Comparison of ENCODE assay signal across 22 cellular contexts in genomic region chr3:150479370-150479769, GRCh38.
A peak's percentile ranks its signal among the peaks of the same experiment; 100 is the strongest.
DNase-seq lines count a peak whose midpoint lies in the region; ATAC-seq and TF ChIP-seq lines count a peak whose summit lies in the region.
"Had no signal": no experiment of that assay in that cellular context is flagged by ENCODE, and none has a peak within 500 bp of the region (broad histone marks: within the 10 kb centered on the region; RNA-seq: fewer than 3 reads in every experiment).

No MANE protein-coding gene starts in this region.

- DNase-seq in right lobe of liver (no peak), left colon (no peak), NCI-H748 (lab: John Stamatoyannopoulos, UW; ENCODE audit: unreplicated experiment) (no peak)
- DNase-seq: BE2C; C1 segment of cervical spinal cord; CD4-positive, alpha-beta memory T cell; CD4-positive, CD25-positive, alpha-beta regulatory T cell; CD8-positive, alpha-beta memory T cell; COR-L47; DMS 273 treated with DMSO at 0.1 percent for 48 hours; DMS153; DMS53; DMS79; DND-41; EL; GDM1 had no signal

- H3K4me1 ChIP-seq in liver (ENCODE audit: control insufficient read depth in 4 of 4, insufficient read depth in 4 of 4, low read length in 3 of 4) (no peaks in the 10 kb centered on the region), right lobe of liver (no peaks in the 10 kb centered on the region)
- H3K4me1 ChIP-seq: A549, BE2C, BLaER1 had no signal

- TF ChIP-seq CTCF in liver (IDR thresholded peaks at IDR 0.05; ENCODE audit: low read depth, low read length, missing input control): no peak
- no peak for TF ChIP-seq CTCF in right lobe of liver (IDR thresholded peaks at IDR 0.05)

- no peak overlapping the region for H3K4me3 ChIP-seq in liver (ENCODE audit: low read depth in 1 of 3, low read length in 3 of 3)
- no peak overlapping the region for H3K4me3 ChIP-seq in right lobe of liver
- H3K4me3 ChIP-seq: A549, BLaER1, GM12878 had no signal

- intact Hi-C loops in right lobe of liver (cut with DNase I): no loop called here
- intact Hi-C loops in left colon (cut with DNase I, micrococcal nuclease): no loop called here

- no peak for ATAC-seq in right lobe of liver
- peak; percentile 54 for ATAC-seq in left colon
- no peak for ATAC-seq in HG03139 (IDR thresholded peaks at IDR 0.05; ENCODE audit: unreplicated experiment)
- ATAC-seq: A549, GM12878 had no signal

- H3K9me3 ChIP-seq in liver (ENCODE audit: control insufficient read depth in 4 of 4, low read length in 3 of 4) (no peaks in the 10 kb centered on the region), right lobe of liver (no peaks in the 10 kb centered on the region)
- H3K9me3 ChIP-seq: BE2C had no signal

- H3K9ac ChIP-seq in liver (ENCODE audit: low read depth in 1 of 2, low read length in 2 of 2): no peak overlapping the region
- H3K9ac ChIP-seq: BLaER1 had no signal

- TF ChIP-seq POLR2A in right lobe of liver (IDR thresholded peaks at IDR 0.05): no peak

- no peaks in the 10 kb centered on the region for H3K27me3 ChIP-seq in liver (ENCODE audit: control insufficient read depth in 4 of 4, insufficient read depth in 4 of 4, low read length in 3 of 4)
- H3K27me3 ChIP-seq in right lobe of liver: no peaks in the 10 kb centered on the region
- H3K27me3 ChIP-seq: BE2C, BLaER1 had no signal

- no peak overlapping the region for H3K27ac ChIP-seq in liver (ENCODE audit: low read depth in 1 of 2, low read length in 2 of 2)
- H3K27ac ChIP-seq in right lobe of liver: no peak overlapping the region
- H3K27ac ChIP-seq: 22Rv1, A549, BLaER1 had no signal

- no peak for TF ChIP-seq RAD21 in liver (IDR thresholded peaks at IDR 0.05)

- H3K36me3 ChIP-seq in liver (ENCODE audit: control insufficient read depth in 4 of 4, insufficient read depth in 3 of 4, low read depth in 1 of 4, low read length in 3 of 4) (no peaks in the 10 kb centered on the region), right lobe of liver (no peaks in the 10 kb centered on the region)
- H3K36me3 ChIP-seq: BE2C, BLaER1 had no signal

TF ChIP-seq in liver, 16 proteins besides CTCF, POLR2A, EP300 and RAD21:
- TF ChIP-seq ATF3 (IDR thresholded peaks at IDR 0.05) (no peak), FOXA2 (IDR thresholded peaks at IDR 0.05) (peak; percentile 37), EGR1 (IDR thresholded peaks at IDR 0.05; ENCODE audit: low read depth in 2 of 2) (no peak)
